9 cellular contexts compared by ENCODE assay signal in genomic region chr14:100065942-100066574, GRCh38. TPM values are rescaled to one million over a fixed set of nuclear protein-coding genes. Genes with fewer than 3 reads are reported as not detected.
A peak's percentile ranks its signal among the peaks of the same experiment; 100 is the strongest.
DNase-seq lines count a peak whose midpoint lies in the region; ATAC-seq and TF ChIP-seq lines count a peak whose summit lies in the region.
"Had no signal": no experiment of that assay in that cellular context is flagged by ENCODE, and none has a peak within 500 bp of the region (broad histone marks: within the 10 kb centered on the region; RNA-seq: fewer than 3 reads in every experiment).

No MANE protein-coding gene starts in this region.

- peak overlapping the region; percentile 75 for H3K9ac ChIP-seq in BLaER1
- no peak overlapping the region for H3K9ac ChIP-seq in parathyroid adenoma

- no peaks in the 10 kb centered on the region for H3K9me3 ChIP-seq in BLaER1
- H3K9me3 ChIP-seq in parathyroid adenoma (ENCODE audit: control insufficient read depth, low read length) = no peaks in the 10 kb centered on the region
- H3K9me3 ChIP-seq in thyroid gland = no peaks in the 10 kb centered on the region
- H3K9me3 ChIP-seq: body of pancreas had no signal

- no peaks in the 10 kb centered on the region for H3K27me3 ChIP-seq in BLaER1
- H3K27me3 ChIP-seq in parathyroid adenoma (ENCODE audit: control insufficient read depth, insufficient read depth, low read length) = no peaks in the 10 kb centered on the region
- no peaks in the 10 kb centered on the region for H3K27me3 ChIP-seq in thyroid gland
- H3K27me3 ChIP-seq: body of pancreas had no signal

- H3K4me1 ChIP-seq in BLaER1 (peaks cover 95% of the 10 kb centered on the region), parathyroid adenoma (no peaks in the 10 kb centered on the region), thyroid gland (no peaks in the 10 kb centered on the region)
- H3K4me1 ChIP-seq: body of pancreas had no signal

- H3K4me3 ChIP-seq in BLaER1 (peak overlapping the region; percentile 57), parathyroid adenoma (ENCODE audit: low read depth, low read length) (peak overlapping the region; percentile 7), thyroid gland (replicated peaks in 1 of 3) (no peak overlapping the region)
- H3K4me3 ChIP-seq: body of pancreas had no signal

- peak overlapping the region; percentile 92 for H3K4me2 ChIP-seq in BLaER1
- no peak overlapping the region for H3K4me2 ChIP-seq in parathyroid adenoma (ENCODE audit: low read length)

- DNase-seq in NOMO-1 treated with DMSO at 0.1 percent for 48 hours (lab: John Stamatoyannopoulos, UW; ENCODE audit: unreplicated experiment) = peak; percentile 90
- peak in 3 of 4 experiments; percentile 28 to 58 (median 50) for DNase-seq in activated naive CD4-positive, alpha-beta T cell (lab: John Stamatoyannopoulos, UW)
- DNase-seq in putamen (ENCODE audit: low spot score) = no peak
- no peak for DNase-seq in thyroid gland
- DNase-seq in mesenteric fat pad (ENCODE audit: low spot score) = no peak

- H3K27ac ChIP-seq in BLaER1 = peak overlapping the region; percentile 87
- H3K27ac ChIP-seq in parathyroid adenoma = no peak overlapping the region
- H3K27ac ChIP-seq in thyroid gland = no peak overlapping the region

- H3K36me3 ChIP-seq in BLaER1 (no peaks in the 10 kb centered on the region), parathyroid adenoma (ENCODE audit: control insufficient read depth, insufficient read depth, low read length) (no peaks in the 10 kb centered on the region), thyroid gland (no peaks in the 10 kb centered on the region)

- intact Hi-C loops in thyroid gland (cut with DNase I) = no loop called here

- no peak for TF ChIP-seq CTCF in parathyroid adenoma (IDR thresholded peaks at IDR 0.05)
- TF ChIP-seq CTCF in thyroid gland (IDR thresholded peaks at IDR 0.05) = no peak

- no peak for TF ChIP-seq POLR2A in thyroid gland (IDR thresholded peaks at IDR 0.05)

- peak; percentile 37 for ATAC-seq in GM21529 (IDR thresholded peaks at IDR 0.05; ENCODE audit: unreplicated experiment)
- ATAC-seq: body of pancreas had no signal

- H4K20me1 ChIP-seq in BLaER1 = peaks cover 22% of the 10 kb centered on the region

- peaks cover 5% of the 10 kb centered on the region for H3K79me2 ChIP-seq in parathyroid adenoma

- WGBS in thyroid gland, 2 donors = 76 to 83% methylated on average over 10 of the region's 10 CpGs

- no peak overlapping the region for H2AFZ ChIP-seq in parathyroid adenoma

RNA-seq across cellular contexts. Expression of gene EVL, which starts 0.8 kb away (rescaled TPM):
- total RNA-seq in thyroid gland (10 to 100 TPM; 24.2 to 40.1 (median 29.8) TPM), mesenteric fat pad (60.5 TPM)

Comparison
In these comparisons a context has a peak if more than half of its experiments do, and no peak if none do; other contexts are left out.
1. H3K4me3 ChIP-seq: peak in BLaER1 (single experiment) and parathyroid adenoma (single experiment); none in thyroid gland (0 of 3).
2. DNase-seq: peak in NOMO-1 treated with DMSO at 0.1 percent for 48 hours (single experiment) and activated naive CD4-positive, alpha-beta T cell (3 of 4); none in putamen (single experiment), thyroid gland (0 of 2) and mesenteric fat pad (single experiment).